ENCODE assay signal across 9 cellular contexts in the genomic region with DNA sequence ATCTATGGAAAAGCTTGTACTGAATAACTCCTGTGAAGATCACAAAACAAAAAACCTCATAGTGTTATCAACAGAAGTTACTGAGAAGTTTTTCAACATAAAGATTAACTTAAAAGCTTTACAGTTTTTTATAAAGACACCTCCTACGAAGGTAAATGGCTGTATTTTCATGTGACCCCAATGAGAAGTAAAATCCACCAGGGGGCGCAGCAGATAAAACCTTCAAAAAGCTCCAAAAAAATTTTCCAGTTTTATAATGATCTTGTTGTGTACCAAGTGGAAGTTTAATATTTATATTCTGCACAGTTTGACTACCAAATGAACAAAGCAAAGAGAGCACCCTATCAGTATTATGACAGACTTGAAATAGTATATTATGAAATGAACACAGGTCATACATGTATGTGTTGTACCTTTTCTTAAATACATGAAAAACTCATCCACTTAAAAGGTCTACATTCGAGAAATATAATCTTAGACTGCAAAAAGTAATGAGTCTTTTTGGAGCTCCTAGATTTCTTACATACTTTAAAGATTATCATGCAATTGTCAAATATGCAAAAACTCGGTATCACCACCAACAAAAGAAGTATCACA. TPM values are rescaled to one million over a fixed set of nuclear protein-coding genes. Genes with fewer than 3 reads are reported as not detected.
DNase-seq lines count a peak whose midpoint lies in the region; ATAC-seq and TF ChIP-seq lines count a peak whose summit lies in the region.
"Had no signal": no experiment of that assay in that cellular context is flagged by ENCODE, and none has a peak within 500 bp of the region (broad histone marks: within the 10 kb centered on the region; RNA-seq: fewer than 3 reads in every experiment).

No MANE protein-coding gene starts in this region.

- H2AK5ac ChIP-seq in mesenchymal stem cell (ENCODE audit: low read length, severe bottlenecking) = no peak overlapping the region

- H3K79me1 ChIP-seq in mesenchymal stem cell (replicated peaks; ENCODE audit: low read length, poor library complexity, severe bottlenecking) = peaks cover 4% of the 10 kb centered on the region

- H3K9me3 ChIP-seq in mesenchymal stem cell (ENCODE audit: control insufficient read depth, low read length) = no peaks in the 10 kb centered on the region

- H3K36me3 ChIP-seq in mesenchymal stem cell (ENCODE audit: control insufficient read depth in 1 of 2, insufficient read depth in 2 of 2, low read depth in 1 of 2, low read length in 2 of 2) = no peaks in the 10 kb centered on the region
- H3K36me3 ChIP-seq: cardiac muscle cell had no signal

- no peak overlapping the region for H3K4me2 ChIP-seq in mesenchymal stem cell (ENCODE audit: low read length, poor library complexity, severe bottlenecking)

- 100% methylated on average over 1 of the region's 4 CpGs for WGBS in mesenchymal stem cell

- H3K14ac ChIP-seq in mesenchymal stem cell (ENCODE audit: low read length in 2 of 2) = no peak overlapping the region

- H4K91ac ChIP-seq in mesenchymal stem cell (ENCODE audit: low read length) = no peak overlapping the region

- H3K4ac ChIP-seq in mesenchymal stem cell (ENCODE audit: low read depth in 1 of 2, low read length in 2 of 2) = no peak overlapping the region

- DNase-seq in RKO (ENCODE audit: low spot score) = peak; percentile 40
- DNase-seq in cerebellar cortex (ENCODE audit: low spot score) = peak; percentile 56
- no peak for DNase-seq in mesenchymal stem cell
- DNase-seq in NCI-H2081 treated with DMSO at 0.1 percent for 48 hours (lab: John Stamatoyannopoulos, UW) = no peak

- H3K4me3 ChIP-seq in mesenchymal stem cell (ENCODE audit: insufficient read depth in 1 of 2, low read depth in 1 of 2, low read length in 2 of 2) = no peak overlapping the region
- H3K4me3 ChIP-seq: cardiac muscle cell had no signal

- H3K27ac ChIP-seq in 22Rv1 (no peak overlapping the region), mesenchymal stem cell (ENCODE audit: low read length, poor library complexity, severe bottlenecking) (no peak overlapping the region)
- H3K27ac ChIP-seq: cardiac muscle cell had no signal

- H3K27me3 ChIP-seq in mesenchymal stem cell (ENCODE audit: control insufficient read depth in 1 of 2, insufficient read depth in 1 of 2, low read length in 2 of 2) = no peaks in the 10 kb centered on the region
- H3K27me3 ChIP-seq: cardiac muscle cell had no signal

- H3K18ac ChIP-seq in mesenchymal stem cell (ENCODE audit: low read depth in 1 of 2, low read length in 2 of 2) = no peak overlapping the region

- H3K9ac ChIP-seq in mesenchymal stem cell (ENCODE audit: low read length) = peak overlapping the region; percentile 81

- no peak overlapping the region for H2BK120ac ChIP-seq in mesenchymal stem cell (ENCODE audit: low read depth, low read length)

- H2BK15ac ChIP-seq in mesenchymal stem cell (ENCODE audit: low read depth, poor library complexity, severe bottlenecking) = no peak overlapping the region

- ATAC-seq in GM21576 (IDR thresholded peaks at IDR 0.05; ENCODE audit: unreplicated experiment) (no peak), HG03342 (IDR thresholded peaks at IDR 0.05; ENCODE audit: unreplicated experiment) (no peak)

- H3K23ac ChIP-seq in mesenchymal stem cell (ENCODE audit: low read length in 2 of 2) = no peak overlapping the region

- no peak overlapping the region for H2BK12ac ChIP-seq in mesenchymal stem cell (ENCODE audit: low read length in 2 of 2)

- H2BK5ac ChIP-seq in mesenchymal stem cell (ENCODE audit: low read depth, low read length, poor library complexity, severe bottlenecking) = no peak overlapping the region

- H4K8ac ChIP-seq in mesenchymal stem cell (ENCODE audit: low read length) = no peak overlapping the region

- TF ChIP-seq CTCF in 22Rv1 (IDR thresholded peaks at IDR 0.05) = peak; percentile 68
- peak; percentile 45; the same call in 2 of the 3 replicates for TF ChIP-seq CTCF in GM12872 (IDR thresholded peaks at IDR 0.05; ENCODE audit: insufficient read depth, low read depth, low read length)

- no peaks in the 10 kb centered on the region for H3K4me1 ChIP-seq in mesenchymal stem cell (ENCODE audit: control insufficient read depth, insufficient read depth, low read depth, low read length)

- H2AFZ ChIP-seq in mesenchymal stem cell (ENCODE audit: low read depth, low read length) = no peak overlapping the region

RNA-seq across cellular contexts. Expression of a gene that starts 38.5 kb away (rescaled TPM):
- 15.0 TPM for polyA plus RNA-seq in mesenchymal stem cell (2013, experiment 1 of 2)
- polyA plus RNA-seq in mesenchymal stem cell (2013, experiment 2 of 2) = 13.8 TPM

RNA-seq across cellular contexts. Expression of a gene that starts 56.1 kb away (rescaled TPM):
- polyA plus RNA-seq in mesenchymal stem cell (2013, experiment 1 of 2) = 28.6 TPM
- 29.2 TPM for polyA plus RNA-seq in mesenchymal stem cell (2013, experiment 2 of 2)

Comparison
In these comparisons a context has a peak if more than half of its experiments do, and no peak if none do; other contexts are left out.
1. DNase-seq: peak in RKO (single experiment) and cerebellar cortex (single experiment); none in mesenchymal stem cell (single experiment) and NCI-H2081 treated with DMSO at 0.1 percent for 48 hours (single experiment).